In genomic region chr12:49054524-49054923, GRCh38 we compare ENCODE assay signal across 30 cellular contexts. TPM values are rescaled to one million over a fixed set of nuclear protein-coding genes. Genes with fewer than 3 reads are reported as not detected.
DNase-seq lines count a peak whose midpoint lies in the region; ATAC-seq, FAIRE-seq and TF ChIP-seq lines count a peak whose summit lies in the region.
"Had no signal": no experiment of that assay in that cellular context is flagged by ENCODE, and none has a peak within 500 bp of the region (broad histone marks: within the 10 kb centered on the region; RNA-seq: fewer than 3 reads in every experiment).

No MANE protein-coding gene starts in this region.

- CTCF ChIA-PET in CD8-positive, alpha-beta T cell (lab: Charles Lee), result interaction anchor here (0.7 to 2.4 kb wide), 5 partner anchors 10 to 164 kb away, joined by 3 to 14 read pairs (median 4); no protein-coding TSS in a partner anchor

- ATAC-seq in CD8-positive, alpha-beta T cell, result no peak
- no peak for ATAC-seq in HG03439 (IDR thresholded peaks at IDR 0.05; ENCODE audit: unreplicated experiment)
- ATAC-seq: activated CD8-positive, alpha-beta memory T cell treated with anti-CD3 and anti-CD28 coated beads, Interleukin-2, amount 10 ng/mL, durations not matched to agents 7 days and 5 days; GM23338 had no signal

- FAIRE-seq in HTR-8/SVneo (lab: Jason Lieb, UNC), result no peak
- FAIRE-seq: frontal cortex had no signal

- no peaks in the 10 kb centered on the region for H3K27me3 Mint-ChIP-seq in CD8-positive, alpha-beta T cell (ENCODE audit: low read depth)
- no peaks in the 10 kb centered on the region for H3K27me3 Mint-ChIP-seq in activated naive CD8-positive, alpha-beta T cell
- H3K27me3 Mint-ChIP-seq in immature natural killer cell (ENCODE audit: low read depth in 3 of 3), result peaks cover 2 to 7% (median 6%) of the 10 kb centered on the region in 3 donors
- H3K27me3 Mint-ChIP-seq: activated CD4-positive, alpha-beta T cell treated with anti-CD3 and anti-CD28 coated beads, Interleukin-2, amount 10 ng/mL, durations not matched to agents 24 days and 14 days; activated CD8-positive, alpha-beta memory T cell treated with anti-CD3 and anti-CD28 coated beads, Interleukin-2, amount 10 ng/mL, durations not matched to agents 7 days and 5 days; progenitor cell of endocrine pancreas; stimulated activated naive CD8-positive, alpha-beta T cell treated with anti-CD3 and anti-CD28 coated beads, Interleukin-15, Interleukin-2, amounts not matched to agents 100 ng/mL and 50 ng/mL, for 24 hours had no signal

- H3K27ac Mint-ChIP-seq in CD8-positive, alpha-beta T cell, result peak overlapping the region; percentile 72
- no peak overlapping the region for H3K27ac Mint-ChIP-seq in activated naive CD8-positive, alpha-beta T cell
- peak overlapping the region in 4 of 6 donors; percentile 39 to 62 (median 48) for H3K27ac Mint-ChIP-seq in immature natural killer cell
- H3K27ac Mint-ChIP-seq: activated CD4-positive, alpha-beta T cell treated with anti-CD3 and anti-CD28 coated beads, Interleukin-2, amount 10 ng/mL, durations not matched to agents 24 days and 14 days; activated CD8-positive, alpha-beta memory T cell treated with anti-CD3 and anti-CD28 coated beads, Interleukin-2, amount 10 ng/mL, durations not matched to agents 7 days and 5 days; GM23338; nephron; progenitor cell of endocrine pancreas; stimulated activated naive CD8-positive, alpha-beta T cell treated with anti-CD3 and anti-CD28 coated beads, Interleukin-15, Interleukin-2, amounts not matched to agents 100 ng/mL and 50 ng/mL, for 24 hours had no signal

- peak overlapping the region; percentile 18 for H3K4me3 Mint-ChIP-seq in CD8-positive, alpha-beta T cell
- H3K4me3 Mint-ChIP-seq in activated naive CD8-positive, alpha-beta T cell, result peak overlapping the region; percentile 24
- no peak overlapping the region for H3K4me3 Mint-ChIP-seq in immature natural killer cell
- H3K4me3 Mint-ChIP-seq: activated CD4-positive, alpha-beta T cell treated with anti-CD3 and anti-CD28 coated beads, Interleukin-2, amount 10 ng/mL, durations not matched to agents 24 days and 14 days; activated CD8-positive, alpha-beta memory T cell treated with anti-CD3 and anti-CD28 coated beads, Interleukin-2, amount 10 ng/mL, durations not matched to agents 7 days and 5 days; GM23338; stimulated activated naive CD8-positive, alpha-beta T cell treated with anti-CD3 and anti-CD28 coated beads, Interleukin-15, Interleukin-2, amounts not matched to agents 100 ng/mL and 50 ng/mL, for 24 hours; T-helper 2 cell treated with Interferon-gamma antibody and Interleukin-4, amounts not matched to agents 5 μg/mL and 100 μg/mL, for 36 hours had no signal

- peaks cover 68% of the 10 kb centered on the region for H3K36me3 Mint-ChIP-seq in CD8-positive, alpha-beta T cell
- H3K36me3 Mint-ChIP-seq in activated naive CD8-positive, alpha-beta T cell, result peaks cover 2% of the 10 kb centered on the region
- H3K36me3 Mint-ChIP-seq in immature natural killer cell, result peaks cover 4 to 29% (median 16%) of the 10 kb centered on the region in 3 donors

- H3K4me1 Mint-ChIP-seq in CD8-positive, alpha-beta T cell (ENCODE audit: low read depth), result peaks cover 57% of the 10 kb centered on the region
- H3K4me1 Mint-ChIP-seq in activated naive CD8-positive, alpha-beta T cell (ENCODE audit: low read depth), result peaks cover 46% of the 10 kb centered on the region
- H3K4me1 Mint-ChIP-seq in immature natural killer cell, result peaks cover 57 to 60% of the 10 kb centered on the region in 2 donors

- intact Hi-C loops in CD8-positive, alpha-beta T cell (cut with DNase I, micrococcal nuclease), result no loop called here

- peaks cover 47% of the 10 kb centered on the region for H3K4me1 ChIP-seq in CD8-positive, alpha-beta T cell (ENCODE audit: insufficient read depth, low read length)

- peaks cover 46% of the 10 kb centered on the region for H3K36me3 ChIP-seq in CD8-positive, alpha-beta T cell (ENCODE audit: insufficient read depth, low read length)

- H3K27ac ChIP-seq in 22Rv1, result peak overlapping the region; percentile 89
- no peak overlapping the region for H3K27ac ChIP-seq in CD8-positive, alpha-beta T cell (ENCODE audit: low read depth, low read length)
- H3K27ac ChIP-seq: esophagus muscularis mucosa, left ventricle myocardium inferior, sigmoid colon, SK-N-MC, WERI-Rb-1 had no signal

- no peaks in the 10 kb centered on the region for H3K27me3 ChIP-seq in CD8-positive, alpha-beta T cell (ENCODE audit: insufficient read depth, low read length)
- H3K27me3 ChIP-seq: esophagus muscularis mucosa, sigmoid colon had no signal

- no peak for DNase-seq in CD8-positive, alpha-beta T cell
- DNase-seq in immature natural killer cell (no peak), NCI-H1436 (lab: John Stamatoyannopoulos, UW) (no peak), KG1 (lab: John Stamatoyannopoulos, UW) (no peak), HTR-8/SVneo (ENCODE audit: insufficient read length, low spot score) (no peak)
- DNase-seq: activated CD4-positive, alpha-beta T cell treated with anti-CD3 and anti-CD28 coated beads, Interleukin-2, amount 10 ng/mL, durations not matched to agents 24 days and 14 days; activated CD8-positive, alpha-beta memory T cell treated with anti-CD3 and anti-CD28 coated beads, Interleukin-2, amount 10 ng/mL, durations not matched to agents 7 days and 5 days; hippocampal formation; left ventricle myocardium inferior; midbrain; NCI-H1092 treated with DMSO at 0.1 percent for 48 hours; NCI-H2029 treated with DMSO at 0.1 percent for 48 hours; NCI-H226; sigmoid colon; stimulated activated CD4-positive, alpha-beta T cell treated with anti-CD3 and anti-CD28 coated beads, Interleukin-15, amount 100 ng/mL, for 24 hours; WERI-Rb-1 had no signal

- no peaks in the 10 kb centered on the region for H3K9me3 ChIP-seq in CD8-positive, alpha-beta T cell (ENCODE audit: low read length)
- H3K9me3 ChIP-seq: esophagus muscularis mucosa, left ventricle myocardium inferior, sigmoid colon had no signal

- H3K9me3 Mint-ChIP-seq in CD8-positive, alpha-beta T cell, result no peaks in the 10 kb centered on the region
- H3K9me3 Mint-ChIP-seq in activated naive CD8-positive, alpha-beta T cell (ENCODE audit: low read depth), result no peaks in the 10 kb centered on the region
- no peaks in the 10 kb centered on the region for H3K9me3 Mint-ChIP-seq in immature natural killer cell
- H3K9me3 Mint-ChIP-seq: activated CD4-positive, alpha-beta T cell treated with anti-CD3 and anti-CD28 coated beads, Interleukin-2, amount 10 ng/mL, durations not matched to agents 24 days and 14 days; activated T-helper 2 cell treated with anti-CD3 and anti-CD28 coated beads, Interferon-gamma antibody, Interleukin-2, Interleukin-4, amounts not matched to agents 10 μg/mL and 5 μg/mL and 100 μg/mL, durations not matched to agents 14 hours and 24 hours and 36 hours; GM23338; nephron; stimulated activated naive CD8-positive, alpha-beta T cell treated with anti-CD3 and anti-CD28 coated beads, Interleukin-15, Interleukin-2, amounts not matched to agents 100 ng/mL and 50 ng/mL, for 24 hours; T-helper 2 cell treated with Interferon-gamma antibody and Interleukin-4, amounts not matched to agents 5 μg/mL and 100 μg/mL, for 36 hours had no signal

- POLR2A ChIA-PET in CD8-positive, alpha-beta T cell (lab: Charles Lee), result interaction anchor here (1.0 kb wide), 1 partner anchor 53 kb away, joined by 3 read pairs; no protein-coding TSS in a partner anchor

- no peak overlapping the region for H3K4me3 ChIP-seq in CD8-positive, alpha-beta T cell (ENCODE audit: low read depth, low read length)
- H3K4me3 ChIP-seq: esophagus muscularis mucosa, GM23338, left ventricle myocardium inferior, sigmoid colon, SK-N-MC had no signal

- TF ChIP-seq CTCF in 22Rv1 (IDR thresholded peaks at IDR 0.05), result no peak
- TF ChIP-seq CTCF in CD8-positive, alpha-beta T cell (IDR thresholded peaks at IDR 0.05), result no peak

RNA-seq across cellular contexts. Expression of gene KMT2D, which starts 6.1 kb away (rescaled TPM):
- total RNA-seq in CD8-positive, alpha-beta T cell, result 100 to 1,000 TPM; 112 to 127 TPM
- 10 to 100 TPM in 1 of 3 donors, 1 to 10 TPM in 2; 1.1 to 29.6 (median 3.8) TPM for polyA plus RNA-seq in immature natural killer cell

RNA-seq across cellular contexts. Expression of gene RHEBL1, which starts 15.3 kb away (rescaled TPM):
- total RNA-seq in CD8-positive, alpha-beta T cell, result 1 to 10 TPM; 4.7 to 5.6 TPM
- 10 to 100 TPM; 11.0 to 22.5 (median 16.5) TPM for polyA plus RNA-seq in immature natural killer cell
- total RNA-seq: left ventricle myocardium inferior had no signal

RNA-seq across cellular contexts. Expression of gene PRKAG1, which starts 35.9 kb away (rescaled TPM):
- total RNA-seq in CD8-positive, alpha-beta T cell, result 10 to 100 TPM; 30.2 to 34.3 TPM
- polyA plus RNA-seq in immature natural killer cell, result 10 to 100 TPM; 58.5 to 75.3 (median 69.1) TPM

RNA-seq across cellular contexts. Expression of gene DHH, which starts 40.1 kb away (rescaled TPM):
- under 1 TPM; 0.71 to 0.78 TPM for total RNA-seq in CD8-positive, alpha-beta T cell
- polyA plus RNA-seq in immature natural killer cell, result not detected
- total RNA-seq: activated T-helper 2 cell treated with anti-CD3 and anti-CD28 coated beads, Interferon-gamma antibody, Interleukin-2, Interleukin-4, amounts not matched to agents 10 μg/mL and 5 μg/mL and 100 μg/mL, durations not matched to agents 14 hours and 24 hours and 36 hours; GM23338; RPMI7951 had no signal
- polyA plus RNA-seq: AG04450, GM23338 had no signal

RNA-seq across cellular contexts. Expression of gene DDN, which starts 55.3 kb away (rescaled TPM):
- total RNA-seq in CD8-positive, alpha-beta T cell, result 1 to 10 TPM; 1.3 TPM
- polyA plus RNA-seq in immature natural killer cell, result not detected
- total RNA-seq: RPMI7951 had no signal
- polyA plus RNA-seq: GM23338 had no signal

Comparison
In these comparisons a context has a peak if more than half of its experiments do, and no peak if none do; other contexts are left out.
1. H3K4me3 Mint-ChIP-seq: peak in CD8-positive, alpha-beta T cell (single experiment) and activated naive CD8-positive, alpha-beta T cell (single experiment); none in immature natural killer cell (0 of 5).